In the genomic region with DNA sequence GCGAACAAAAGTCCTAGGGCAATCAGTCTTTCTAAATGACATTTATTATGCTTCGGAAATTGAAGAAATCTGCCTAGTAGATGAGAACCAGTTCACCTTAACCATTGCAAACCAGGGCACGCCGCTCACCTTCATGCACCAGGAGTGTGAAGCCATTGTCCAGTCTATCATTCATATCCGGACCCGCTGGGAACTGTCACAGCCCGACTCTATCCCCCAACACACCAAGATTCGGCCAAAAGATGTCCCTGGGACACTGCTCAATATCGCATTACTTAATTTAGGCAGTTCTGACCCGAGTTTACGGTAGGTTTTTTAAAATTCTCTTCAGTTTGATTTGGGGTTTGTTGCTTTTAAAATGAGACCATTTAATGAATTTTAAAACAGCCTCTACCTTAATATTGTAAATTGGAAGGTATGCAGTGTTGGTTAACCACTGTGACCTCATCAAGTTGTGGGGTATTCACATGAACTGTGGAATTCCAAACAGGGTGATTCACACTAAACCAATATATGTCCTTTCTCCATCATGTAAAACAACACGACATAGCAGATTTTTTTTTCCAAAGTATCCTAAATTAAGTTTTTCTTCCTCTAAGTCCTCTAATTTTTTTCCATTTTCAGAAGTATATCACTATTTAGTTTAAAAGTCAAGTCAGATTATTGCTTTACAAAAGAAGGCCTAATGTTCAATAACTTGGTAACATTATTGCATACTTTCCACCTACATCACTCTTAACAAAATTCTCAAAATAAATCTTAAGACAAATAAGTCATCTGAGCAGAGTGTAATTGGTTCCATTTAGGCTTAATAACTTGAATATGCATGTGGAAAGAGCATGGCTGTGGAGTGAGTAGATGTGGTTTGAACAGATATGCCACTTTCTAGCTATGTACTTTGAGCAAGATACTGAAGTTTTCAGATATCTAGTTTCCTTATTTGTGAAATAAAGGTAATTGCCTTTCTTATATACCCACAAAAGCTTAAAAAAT, we compare ENCODE assay signal across 13 cellular contexts. TPM values are rescaled to one million over a fixed set of nuclear protein-coding genes. Genes with fewer than 3 reads are reported as not detected.
DNase-seq lines count a peak whose midpoint lies in the region; ATAC-seq, FAIRE-seq and TF ChIP-seq lines count a peak whose summit lies in the region.
"Had no signal": no experiment of that assay in that cellular context is flagged by ENCODE, and none has a peak within 500 bp of the region (broad histone marks: within the 10 kb centered on the region; RNA-seq: fewer than 3 reads in every experiment).

No MANE protein-coding gene starts in this region.

- H3K4me1 ChIP-seq in mesendoderm (ENCODE audit: control insufficient read depth, low read depth, low read length) (no peaks in the 10 kb centered on the region), gastrocnemius medialis (no peaks in the 10 kb centered on the region)
- H3K4me1 ChIP-seq: colonic mucosa had no signal

- no peak overlapping the region for H2BK15ac ChIP-seq in mesendoderm (replicated peaks; ENCODE audit: low read depth)

- H3K9me3 ChIP-seq in gastrocnemius medialis = no peaks in the 10 kb centered on the region
- H3K9me3 ChIP-seq: colonic mucosa had no signal

- no peak overlapping the region for H3K4me2 ChIP-seq in mesendoderm (ENCODE audit: low read length)

- no peak for FAIRE-seq in bronchial epithelial cell (lab: Jason Lieb, UNC)

- no peak overlapping the region for H2AK5ac ChIP-seq in mesendoderm (ENCODE audit: low read length)

- POLR2A ChIA-PET in activated CD4-positive, alpha-beta memory T cell treated with anti-CD3 and anti-CD28 coated beads for 36 hours (lab: Charles Lee) = no interaction called here

- H3K79me2 ChIP-seq in mesendoderm (ENCODE audit: control insufficient read depth, insufficient read depth, low read length) = no peaks in the 10 kb centered on the region

- no CpG with 5 or more reads among the region's 12 CpGs for WGBS in mesendoderm (ENCODE audit: extremely low coverage, insufficient coverage, low lambda C conversion rate)

- no peak overlapping the region for H4K8ac ChIP-seq in mesendoderm (ENCODE audit: low read depth, low read length)

- H3K4me3 ChIP-seq in AG10803 (ENCODE audit: low read length) (no peak overlapping the region), bronchial epithelial cell (ENCODE audit: low read depth, low read length) (no peak overlapping the region), mesendoderm (ENCODE audit: low read length) (no peak overlapping the region), gastrocnemius medialis (no peak overlapping the region)
- H3K4me3 ChIP-seq: colonic mucosa had no signal

- H3K27me3 Mint-ChIP-seq in activated CD4-positive, alpha-beta memory T cell treated with anti-CD3 and anti-CD28 coated beads for 36 hours = no peaks in the 10 kb centered on the region
- H3K27me3 Mint-ChIP-seq: natural killer cell treated with Interleukin-12 subunit alpha and Interleukin-12 subunit beta and Interleukin-15 and Interleukin-18, amount 100 ng/mL, for 72 hours had no signal

- H3K36me3 Mint-ChIP-seq in activated CD4-positive, alpha-beta memory T cell treated with anti-CD3 and anti-CD28 coated beads for 36 hours = peaks cover 7% of the 10 kb centered on the region
- H3K36me3 Mint-ChIP-seq: natural killer cell treated with Interleukin-12 subunit alpha and Interleukin-12 subunit beta and Interleukin-15 and Interleukin-18, amount 100 ng/mL, for 72 hours had no signal

- no peaks in the 10 kb centered on the region for H3K36me3 ChIP-seq in bronchial epithelial cell (ENCODE audit: control insufficient read depth, insufficient read depth, low read length)
- H3K36me3 ChIP-seq in mesendoderm (ENCODE audit: control insufficient read depth, insufficient read depth, low read length) = no peaks in the 10 kb centered on the region
- peaks cover 0 to 6% of the 10 kb centered on the region in 2 donors for H3K36me3 ChIP-seq in gastrocnemius medialis
- H3K36me3 ChIP-seq: colonic mucosa had no signal

- no peak overlapping the region for H2BK5ac ChIP-seq in mesendoderm (ENCODE audit: low read length)

- no peak for TF ChIP-seq POLR2A in gastrocnemius medialis (IDR thresholded peaks at IDR 0.05)

- peaks cover 34% of the 10 kb centered on the region for H3K4me1 Mint-ChIP-seq in activated CD4-positive, alpha-beta memory T cell treated with anti-CD3 and anti-CD28 coated beads for 36 hours (ENCODE audit: low read depth)

- no peak overlapping the region for H3K4me3 Mint-ChIP-seq in activated CD4-positive, alpha-beta memory T cell treated with anti-CD3 and anti-CD28 coated beads for 36 hours
- H3K4me3 Mint-ChIP-seq: natural killer cell treated with Interleukin-12 subunit alpha and Interleukin-12 subunit beta and Interleukin-15 and Interleukin-18, amount 100 ng/mL, for 72 hours had no signal

- no peak overlapping the region for H3K18ac ChIP-seq in mesendoderm (ENCODE audit: low read length)

- no peak overlapping the region for H2BK120ac ChIP-seq in mesendoderm (ENCODE audit: low read depth, low read length)

- no peaks in the 10 kb centered on the region for H3K9me3 Mint-ChIP-seq in activated CD4-positive, alpha-beta memory T cell treated with anti-CD3 and anti-CD28 coated beads for 36 hours
- H3K9me3 Mint-ChIP-seq: natural killer cell treated with Interleukin-12 subunit alpha and Interleukin-12 subunit beta and Interleukin-15 and Interleukin-18, amount 100 ng/mL, for 72 hours had no signal

- in situ Hi-C loops in gastrocnemius medialis (cut with MboI; ENCODE audit: low sequenced_read_pairs in 4 of 4) = loop anchor here in 1 of 4 donors (25.0 kb wide), 1 partner anchor 91 kb away; no protein-coding TSS in a partner anchor

- H3K27me3 ChIP-seq in bronchial epithelial cell (ENCODE audit: control insufficient read depth, insufficient read depth, low read length) (no peaks in the 10 kb centered on the region), mesendoderm (ENCODE audit: insufficient read depth, low read length, poor library complexity) (no peaks in the 10 kb centered on the region), gastrocnemius medialis (no peaks in the 10 kb centered on the region)
- H3K27me3 ChIP-seq: colonic mucosa had no signal

- intact Hi-C loops in gastrocnemius medialis (cut with DNase I; ENCODE audit: low total_unique reads) = no loop called here
- intact Hi-C loops in activated CD4-positive, alpha-beta memory T cell treated with anti-CD3 and anti-CD28 coated beads for 36 hours (cut with micrococcal nuclease) = no loop called here

- TF ChIP-seq CTCF in AG10803 (conservative IDR thresholded peaks at IDR 0.05; ENCODE audit: low read length) = no peak
- TF ChIP-seq CTCF in bronchial epithelial cell (IDR thresholded peaks at IDR 0.05; ENCODE audit: insufficient read depth, low read length, severe bottlenecking) = no peak
- TF ChIP-seq CTCF in gastrocnemius medialis (IDR thresholded peaks at IDR 0.05 in 4 of 5, conservative IDR thresholded peaks at IDR 0.05 in 1 of 5) = no peak

- H3K79me1 ChIP-seq in mesendoderm (ENCODE audit: low read length) = no peaks in the 10 kb centered on the region

- no peak overlapping the region for H3K27ac ChIP-seq in mesendoderm (ENCODE audit: low read depth, low read length)
- H3K27ac ChIP-seq in gastrocnemius medialis = no peak overlapping the region
- H3K27ac ChIP-seq: colonic mucosa had no signal

- H3K9ac ChIP-seq in mesendoderm (ENCODE audit: low read length) = no peak overlapping the region

- H3K23ac ChIP-seq in mesendoderm (ENCODE audit: low read length) = no peak overlapping the region

- no peak overlapping the region for H3K27ac Mint-ChIP-seq in activated CD4-positive, alpha-beta memory T cell treated with anti-CD3 and anti-CD28 coated beads for 36 hours
- H3K27ac Mint-ChIP-seq: natural killer cell treated with Interleukin-12 subunit alpha and Interleukin-12 subunit beta and Interleukin-15 and Interleukin-18, amount 100 ng/mL, for 72 hours had no signal

- DNase-seq in AG10803 (ENCODE audit: low read depth) = peak; percentile 91
- DNase-seq in LHCN-M2 (ENCODE audit: low read depth) = peak; percentile 90
- peak; percentile 90 for DNase-seq in bronchial epithelial cell (ENCODE audit: low read depth)
- peak; percentile 40 for DNase-seq in mesendoderm
- no peak for DNase-seq in effector CD8-positive, alpha-beta T cell (lab: John Stamatoyannopoulos, UW)
- no peak for DNase-seq in gastrocnemius medialis
- no peak for DNase-seq in activated CD4-positive, alpha-beta memory T cell treated with anti-CD3 and anti-CD28 coated beads for 36 hours
- DNase-seq: activated T-cell treated with anti-CD3 and anti-CD28 coated beads, Interleukin-2, amount 50 U/mL, for 1 hour; colonic mucosa; Kasumi-1; NCI-H748 treated with DMSO at 0.1 percent for 48 hours had no signal

- no peak overlapping the region for H4K5ac ChIP-seq in mesendoderm (ENCODE audit: low read length)

- H3K56ac ChIP-seq in mesendoderm (ENCODE audit: low read length) = no peak overlapping the region

- CTCF ChIA-PET in activated CD4-positive, alpha-beta memory T cell treated with anti-CD3 and anti-CD28 coated beads for 36 hours (lab: Charles Lee) = interaction anchor here (1.4 kb wide), 1 partner anchor 45 kb away, joined by 3 read pairs; no protein-coding TSS in a partner anchor

- H3K4ac ChIP-seq in mesendoderm (ENCODE audit: low read depth, low read length) = no peak overlapping the region

- ATAC-seq in gastrocnemius medialis = no peak
- no peak for ATAC-seq in HG03521 (IDR thresholded peaks at IDR 0.05; ENCODE audit: unreplicated experiment)
- ATAC-seq: natural killer cell treated with Interleukin-12 subunit alpha and Interleukin-12 subunit beta and Interleukin-15 and Interleukin-18, amount 100 ng/mL, for 72 hours had no signal

RNA-seq across cellular contexts. Expression of a gene that starts 6.4 kb away (rescaled TPM):
- 38.0 and 53.9 TPM in 2 replicates for total RNA-seq in LHCN-M2 (2014; rRNA removed)
- 12.9 TPM for polyA plus RNA-seq in LHCN-M2 (2012)
- not detected in 2 replicates for total RNA-seq in bronchial epithelial cell
- not detected for polyA plus RNA-seq in mesendoderm (2013, experiment 1 of 2)
- not detected for polyA plus RNA-seq in mesendoderm (2013, experiment 2 of 2)
- total RNA-seq in gastrocnemius medialis = 1 to 10 TPM in 2 of 4 donors, under 1 TPM in 2; 0.49 to 2.2 (median 0.96) TPM
- 10 to 100 TPM; 24.5 to 25.5 TPM for total RNA-seq in activated CD4-positive, alpha-beta memory T cell treated with anti-CD3 and anti-CD28 coated beads for 36 hours

RNA-seq across cellular contexts. Expression of a gene that starts 14.0 kb away (rescaled TPM):
- 6.3 and 10.6 TPM in 2 replicates for total RNA-seq in LHCN-M2 (2014; rRNA removed)
- polyA plus RNA-seq in LHCN-M2 (2012) = 1.7 TPM
- not detected in 2 replicates for total RNA-seq in bronchial epithelial cell
- not detected for polyA plus RNA-seq in mesendoderm (2013, experiment 1 of 2)
- not detected for polyA plus RNA-seq in mesendoderm (2013, experiment 2 of 2)
- total RNA-seq in gastrocnemius medialis = 1 to 10 TPM; 1.2 to 4.2 (median 2.5) TPM
- total RNA-seq in activated CD4-positive, alpha-beta memory T cell treated with anti-CD3 and anti-CD28 coated beads for 36 hours = 10 to 100 TPM; 14.1 to 15.9 TPM

RNA-seq across cellular contexts. Expression of a gene that starts 30.8 kb away (rescaled TPM):
- total RNA-seq in LHCN-M2 (2014; rRNA removed) (0.23 and 0.45 TPM in 2 replicates), bronchial epithelial cell (not detected in 2 replicates), gastrocnemius medialis (not detected)
- 0.17 TPM for polyA plus RNA-seq in LHCN-M2 (2012)
- polyA plus RNA-seq in mesendoderm (2013, experiment 1 of 2) = not detected
- polyA plus RNA-seq in mesendoderm (2013, experiment 2 of 2) = not detected
- total RNA-seq in activated CD4-positive, alpha-beta memory T cell treated with anti-CD3 and anti-CD28 coated beads for 36 hours = under 1 TPM; 0.15 to 0.19 TPM

Comparison
In these comparisons a context has a peak if more than half of its experiments do, and no peak if none do; other contexts are left out.
1. DNase-seq: peak in AG10803 (single experiment), LHCN-M2 (single experiment), bronchial epithelial cell (single experiment) and mesendoderm (single experiment); none in effector CD8-positive, alpha-beta T cell (single experiment), gastrocnemius medialis (0 of 2) and activated CD4-positive, alpha-beta memory T cell treated with anti-CD3 and anti-CD28 coated beads for 36 hours (single experiment).
2. RNA of a gene that starts 6.4 kb away (total RNA-seq): 38.0 to 53.9 TPM in LHCN-M2 and 24.5 to 25.5 TPM in activated CD4-positive, alpha-beta memory T cell treated with anti-CD3 and anti-CD28 coated beads for 36 hours; 0.49 to 2.2 TPM in gastrocnemius medialis and not detected in bronchial epithelial cell; every median in the first group is over 4 times any median in the second.